20 cellular contexts compared by ENCODE assay signal in the genomic region with DNA sequence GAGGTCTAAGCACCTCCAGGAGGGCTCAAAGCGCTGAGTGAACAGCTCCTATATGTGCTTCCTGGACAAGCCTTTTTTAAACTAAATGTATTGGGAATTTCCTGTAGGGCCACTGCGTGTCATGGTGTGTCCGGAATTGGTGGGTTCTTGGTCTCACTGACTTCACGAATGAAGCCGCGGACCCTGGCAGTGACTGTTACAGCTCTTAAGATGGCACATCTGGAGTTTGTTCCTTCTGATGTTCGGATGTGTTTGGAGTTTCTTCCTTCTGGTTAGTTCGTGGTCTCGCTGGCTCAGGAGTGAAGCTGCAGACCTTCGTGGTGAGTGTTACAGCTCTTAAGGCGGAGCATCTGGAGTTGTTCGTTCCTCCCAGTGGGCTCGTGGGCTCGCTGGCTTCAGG. TPM values are rescaled to one million over a fixed set of nuclear protein-coding genes. Genes with fewer than 3 reads are reported as not detected.
"Had no signal": no experiment of that assay in that cellular context is flagged by ENCODE, and none has a peak within 500 bp of the region (broad histone marks: within the 10 kb centered on the region; RNA-seq: fewer than 3 reads in every experiment).

No MANE protein-coding gene starts in this region.

RNA-seq across cellular contexts. Expression of a gene that starts 51.2 kb away (rescaled TPM):
- total RNA-seq: activated naive CD4-positive, alpha-beta T cell treated with anti-CD3 and anti-CD28 coated beads for 36 hours; activated naive CD4-positive, alpha-beta T cell treated with anti-CD3 and anti-CD28 coated beads, Interleukin-2, amount 50 U/mL, for 72 hours; activated naive CD8-positive, alpha-beta T cell treated with anti-CD3 and anti-CD28 coated beads for 36 hours; activated naive CD8-positive, alpha-beta T cell treated with anti-CD3 and anti-CD28 coated beads, Interleukin-2, amount 10 ng/mL, durations not matched to agents 7 days and 5 days; activated T-cell treated with anti-CD3 and anti-CD28 coated beads, Interleukin-2, amount 50 U/mL, for 4 hours; activated T-cell treated with anti-CD3 and anti-CD28 coated beads, Interleukin-2, amount 50 U/mL, for 72 hours; activated T-helper 1 cell treated with anti-CD3 and anti-CD28 coated beads, Interleukin-12 subunit alpha, Interleukin-12 subunit beta, Interleukin-2, Interleukin-4 antibody, amounts not matched to agents 30 ng/mL and 10 ng/mL and 1 ng/mL, durations not matched to agents 14 hours and 24 hours and 36 hours; activated T-helper 17 cell treated with anti-CD3 and anti-CD28 coated beads, Interleukin-2, amount 50 U/mL, for 72 hours; activated T-helper 2 cell treated with anti-CD3 and anti-CD28 coated beads, Interferon-gamma antibody, Interleukin-2, Interleukin-4, amounts not matched to agents 10 μg/mL and 5 μg/mL and 100 μg/mL, durations not matched to agents 14 hours and 24 hours and 36 hours; adrenal gland; aorta; ascending aorta; astrocyte; body of pancreas; breast epithelium; bronchial epithelial cell; cardiac muscle cell; cardiac septum; cerebellum; chondrocyte had no signal

RNA-seq across cellular contexts. Expression of a gene that starts 56.2 kb away (rescaled TPM):
- total RNA-seq: activated naive CD4-positive, alpha-beta T cell treated with anti-CD3 and anti-CD28 coated beads for 36 hours; activated naive CD4-positive, alpha-beta T cell treated with anti-CD3 and anti-CD28 coated beads, Interleukin-2, amount 50 U/mL, for 72 hours; activated naive CD8-positive, alpha-beta T cell treated with anti-CD3 and anti-CD28 coated beads for 36 hours; activated naive CD8-positive, alpha-beta T cell treated with anti-CD3 and anti-CD28 coated beads, Interleukin-2, amount 10 ng/mL, durations not matched to agents 7 days and 5 days; activated T-cell treated with anti-CD3 and anti-CD28 coated beads, Interleukin-2, amount 50 U/mL, for 4 hours; activated T-cell treated with anti-CD3 and anti-CD28 coated beads, Interleukin-2, amount 50 U/mL, for 72 hours; activated T-helper 1 cell treated with anti-CD3 and anti-CD28 coated beads, Interleukin-12 subunit alpha, Interleukin-12 subunit beta, Interleukin-2, Interleukin-4 antibody, amounts not matched to agents 30 ng/mL and 10 ng/mL and 1 ng/mL, durations not matched to agents 14 hours and 24 hours and 36 hours; activated T-helper 17 cell treated with anti-CD3 and anti-CD28 coated beads, Interleukin-2, amount 50 U/mL, for 72 hours; activated T-helper 2 cell treated with anti-CD3 and anti-CD28 coated beads, Interferon-gamma antibody, Interleukin-2, Interleukin-4, amounts not matched to agents 10 μg/mL and 5 μg/mL and 100 μg/mL, durations not matched to agents 14 hours and 24 hours and 36 hours; adrenal gland; aorta; ascending aorta; astrocyte; body of pancreas; breast epithelium; bronchial epithelial cell; cardiac muscle cell; cardiac septum; cerebellum; chondrocyte had no signal
